Comparison of ENCODE assay signal across 1 cellular context in genomic region chr3:107432646-107433045, GRCh38.
TF ChIP-seq lines count a peak whose summit lies in the region.

No MANE protein-coding gene starts in this region.

TF ChIP-seq in H1, 55 proteins besides CTCF, POLR2A, EP300 and RAD21 (continued from another document):
- no peak for TF ChIP-seq USF2 (IDR thresholded peaks at IDR 0.05; ENCODE audit: low read length)
- no peak for TF ChIP-seq EGR1 (IDR thresholded peaks at IDR 0.05; ENCODE audit: borderline replicate concordance, low read depth, low read length)
- no peak for TF ChIP-seq SP1 (IDR thresholded peaks at IDR 0.05; ENCODE audit: low read depth, low read length)
